1 cellular context compared by ENCODE assay signal in the genomic region with DNA sequence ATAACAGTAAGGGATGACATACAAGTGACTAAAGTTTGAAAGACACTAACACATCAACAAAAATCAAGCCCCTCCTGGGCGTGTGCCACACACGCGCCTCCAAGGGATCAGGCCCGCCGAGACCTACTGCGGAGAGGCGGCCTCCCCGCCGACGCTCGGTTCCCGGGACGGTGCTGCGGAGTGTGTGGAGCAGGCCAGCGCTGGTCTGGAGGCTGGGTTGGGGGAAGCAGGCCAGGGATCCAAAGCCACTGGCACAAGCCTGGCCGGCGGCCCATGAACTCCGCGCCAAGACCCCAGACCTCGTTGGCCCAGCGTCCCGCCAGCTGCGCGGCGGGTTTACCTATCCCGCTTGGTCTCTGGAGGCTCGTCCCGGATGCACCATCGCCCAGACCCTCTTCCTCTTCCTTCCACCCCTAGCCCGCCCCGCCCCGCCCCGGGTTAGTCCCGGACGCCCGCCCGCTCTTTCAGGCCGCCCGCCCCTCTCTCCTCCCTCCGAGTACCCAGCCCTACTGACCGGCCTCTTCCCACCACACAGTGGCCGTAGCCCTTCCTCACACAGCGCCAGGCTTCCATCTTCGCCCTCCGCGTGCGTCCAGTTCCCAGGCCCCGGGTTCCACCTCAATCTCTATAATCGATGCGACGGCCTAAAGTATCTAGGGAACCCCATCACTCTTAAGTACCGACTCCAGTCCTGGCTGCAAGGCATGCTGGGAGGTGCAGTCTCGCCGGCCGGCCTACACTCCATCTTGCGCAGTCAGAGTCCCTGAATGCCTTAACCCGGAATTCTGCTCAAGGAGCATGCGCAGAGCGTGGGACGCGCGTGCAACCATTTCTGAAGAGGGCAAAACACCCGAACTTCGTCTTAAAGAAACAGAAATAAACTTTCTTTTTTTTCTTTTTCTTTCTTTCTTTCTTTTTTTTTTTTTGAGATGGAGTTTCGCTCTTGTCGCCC.
TF ChIP-seq lines count a peak whose summit lies in the region.

A gene with protein sequence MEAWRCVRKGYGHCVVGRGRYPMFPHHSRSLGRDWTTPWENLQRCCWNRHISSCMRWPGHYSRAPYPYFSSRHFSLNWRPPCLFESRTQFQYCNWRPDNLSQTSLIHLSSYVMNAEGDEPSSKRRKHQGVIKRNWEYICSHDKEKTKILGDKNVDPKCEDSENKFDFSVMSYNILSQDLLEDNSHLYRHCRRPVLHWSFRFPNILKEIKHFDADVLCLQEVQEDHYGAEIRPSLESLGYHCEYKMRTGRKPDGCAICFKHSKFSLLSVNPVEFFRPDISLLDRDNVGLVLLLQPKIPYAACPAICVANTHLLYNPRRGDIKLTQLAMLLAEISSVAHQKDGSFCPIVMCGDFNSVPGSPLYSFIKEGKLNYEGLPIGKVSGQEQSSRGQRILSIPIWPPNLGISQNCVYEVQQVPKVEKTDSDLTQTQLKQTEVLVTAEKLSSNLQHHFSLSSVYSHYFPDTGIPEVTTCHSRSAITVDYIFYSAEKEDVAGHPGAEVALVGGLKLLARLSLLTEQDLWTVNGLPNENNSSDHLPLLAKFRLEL (minus strand): TSS at position 769 of the 952 bp plus-strand sequence. CDS start 196 bp downstream, at position 573.

TF ChIP-seq in HepG2, 621 proteins besides CTCF, POLR2A, EP300 and RAD21 (continued from another document and continues in another):
- TF ChIP-seq ZNF549 (CRISPR knock-in tag; IDR thresholded peaks at IDR 0.05), result no peak
- TF ChIP-seq CENPX (CRISPR knock-in tag; IDR thresholded peaks at IDR 0.05), result no peak
- TF ChIP-seq ZNF652 (CRISPR knock-in tag; IDR thresholded peaks at IDR 0.05; ENCODE audit: borderline replicate concordance, low read depth), result no peak
- no peak for TF ChIP-seq AGO1 (IDR thresholded peaks at IDR 0.05; ENCODE audit: low read depth, low read length, poor library complexity, severe bottlenecking)
- peak; percentile 66; the same call in 1 of the 2 replicates for TF ChIP-seq GFI1 (CRISPR knock-in tag; IDR thresholded peaks at IDR 0.05; ENCODE audit: borderline replicate concordance)
- TF ChIP-seq HNF4A (CRISPR knock-in tag; IDR thresholded peaks at IDR 0.05), result no peak
- TF ChIP-seq FOXJ3 (CRISPR knock-in tag; IDR thresholded peaks at IDR 0.05; ENCODE audit: borderline replicate concordance), result no peak
- TF ChIP-seq SIN3A (IDR thresholded peaks at IDR 0.05; ENCODE audit: borderline replicate concordance, low read depth, low read length), result no peak; the same call in 1 of the 2 replicates
- TF ChIP-seq, protein P1, sequence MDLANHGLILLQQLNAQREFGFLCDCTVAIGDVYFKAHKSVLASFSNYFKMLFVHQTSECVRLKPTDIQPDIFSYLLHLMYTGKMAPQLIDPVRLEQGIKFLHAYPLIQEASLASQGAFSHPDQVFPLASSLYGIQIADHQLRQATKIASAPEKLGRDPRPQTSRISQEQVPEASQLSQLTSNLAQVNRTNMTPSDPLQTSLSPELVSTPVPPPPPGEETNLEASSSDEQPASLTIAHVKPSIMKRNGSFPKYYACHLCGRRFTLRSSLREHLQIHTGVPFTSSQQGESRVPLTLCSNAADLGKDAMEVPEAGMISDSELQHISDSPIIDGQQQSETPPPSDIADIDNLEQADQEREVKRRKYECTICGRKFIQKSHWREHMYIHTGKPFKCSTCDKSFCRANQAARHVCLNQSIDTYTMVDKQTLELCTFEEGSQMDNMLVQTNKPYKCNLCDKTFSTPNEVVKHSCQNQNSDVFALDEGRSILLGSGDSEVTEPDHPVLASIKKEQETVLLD (CRISPR knock-in tag; IDR thresholded peaks at IDR 0.05; ENCODE audit: low read depth), result peak; percentile 56; the same call in 1 of the 2 replicates
- no peak for TF ChIP-seq PHF5A (CRISPR knock-in tag; IDR thresholded peaks at IDR 0.05; ENCODE audit: low read depth, unreplicated experiment)
- TF ChIP-seq TSC22D2 (CRISPR knock-in tag; IDR thresholded peaks at IDR 0.05; ENCODE audit: borderline replicate concordance), result no peak
- TF ChIP-seq, protein P2, sequence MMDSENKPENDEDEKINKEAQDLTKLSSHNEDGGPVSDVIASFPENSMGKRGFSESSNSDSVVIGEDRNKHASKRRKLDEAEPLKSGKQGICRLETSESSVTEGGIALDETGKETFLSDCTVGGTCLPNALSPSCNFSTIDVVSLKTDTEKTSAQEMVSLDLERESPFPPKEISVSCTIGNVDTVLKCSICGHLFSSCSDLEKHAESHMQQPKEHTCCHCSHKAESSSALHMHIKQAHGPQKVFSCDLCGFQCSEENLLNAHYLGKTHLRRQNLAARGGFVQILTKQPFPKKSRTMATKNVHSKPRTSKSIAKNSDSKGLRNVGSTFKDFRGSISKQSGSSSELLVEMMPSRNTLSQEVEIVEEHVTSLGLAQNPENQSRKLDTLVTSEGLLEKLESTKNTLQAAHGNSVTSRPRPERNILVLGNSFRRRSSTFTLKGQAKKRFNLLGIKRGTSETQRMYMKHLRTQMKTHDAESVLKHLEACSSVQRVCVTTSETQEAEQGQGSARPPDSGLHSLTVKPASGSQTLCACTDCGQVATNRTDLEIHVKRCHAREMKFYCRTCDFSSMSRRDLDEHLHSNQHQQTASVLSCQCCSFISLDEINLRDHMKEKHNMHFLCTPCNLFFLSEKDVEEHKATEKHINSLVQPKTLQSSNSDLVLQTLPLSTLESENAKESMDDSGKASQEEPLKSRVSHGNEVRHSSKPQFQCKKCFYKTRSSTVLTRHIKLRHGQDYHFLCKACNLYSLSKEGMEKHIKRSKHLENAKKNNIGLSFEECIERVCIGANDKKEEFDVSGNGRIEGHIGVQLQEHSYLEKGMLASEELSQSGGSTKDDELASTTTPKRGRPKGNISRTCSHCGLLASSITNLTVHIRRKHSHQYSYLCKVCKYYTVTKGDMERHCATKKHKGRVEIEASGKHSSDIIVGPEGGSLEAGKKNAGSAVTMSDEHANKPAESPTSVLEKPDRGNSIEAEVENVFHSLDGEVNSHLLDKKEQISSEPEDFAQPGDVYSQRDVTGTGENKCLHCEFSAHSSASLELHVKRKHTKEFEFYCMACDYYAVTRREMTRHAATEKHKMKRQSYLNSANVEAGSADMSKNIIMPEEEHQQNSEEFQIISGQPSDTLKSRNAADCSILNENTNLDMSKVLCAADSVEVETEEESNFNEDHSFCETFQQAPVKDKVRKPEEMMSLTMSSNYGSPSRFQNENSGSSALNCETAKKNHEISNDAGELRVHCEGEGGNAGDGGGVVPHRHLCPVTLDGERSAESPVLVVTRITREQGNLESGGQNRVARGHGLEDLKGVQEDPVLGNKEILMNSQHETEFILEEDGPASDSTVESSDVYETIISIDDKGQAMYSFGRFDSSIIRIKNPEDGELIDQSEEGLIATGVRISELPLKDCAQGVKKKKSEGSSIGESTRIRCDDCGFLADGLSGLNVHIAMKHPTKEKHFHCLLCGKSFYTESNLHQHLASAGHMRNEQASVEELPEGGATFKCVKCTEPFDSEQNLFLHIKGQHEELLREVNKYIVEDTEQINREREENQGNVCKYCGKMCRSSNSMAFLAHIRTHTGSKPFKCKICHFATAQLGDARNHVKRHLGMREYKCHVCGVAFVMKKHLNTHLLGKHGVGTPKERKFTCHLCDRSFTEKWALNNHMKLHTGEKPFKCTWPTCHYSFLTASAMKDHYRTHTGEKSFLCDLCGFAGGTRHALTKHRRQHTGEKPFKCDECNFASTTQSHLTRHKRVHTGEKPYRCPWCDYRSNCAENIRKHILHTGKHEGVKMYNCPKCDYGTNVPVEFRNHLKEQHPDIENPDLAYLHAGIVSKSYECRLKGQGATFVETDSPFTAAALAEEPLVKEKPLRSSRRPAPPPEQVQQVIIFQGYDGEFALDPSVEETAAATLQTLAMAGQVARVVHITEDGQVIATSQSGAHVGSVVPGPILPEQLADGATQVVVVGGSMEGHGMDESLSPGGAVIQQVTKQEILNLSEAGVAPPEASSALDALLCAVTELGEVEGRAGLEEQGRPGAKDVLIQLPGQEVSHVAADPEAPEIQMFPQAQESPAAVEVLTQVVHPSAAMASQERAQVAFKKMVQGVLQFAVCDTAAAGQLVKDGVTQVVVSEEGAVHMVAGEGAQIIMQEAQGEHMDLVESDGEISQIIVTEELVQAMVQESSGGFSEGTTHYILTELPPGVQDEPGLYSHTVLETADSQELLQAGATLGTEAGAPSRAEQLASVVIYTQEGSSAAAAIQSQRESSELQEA (CRISPR knock-in tag; IDR thresholded peaks at IDR 0.05; ENCODE audit: not compliant biosample characterization), result peak; percentile 55
- TF ChIP-seq ZNF121 (CRISPR knock-in tag; IDR thresholded peaks at IDR 0.05), result 0 out of 2 replicates have a peak, but pooled peaks have one; percentile 6
- peak; percentile 11; the same call in 1 of the 2 replicates for TF ChIP-seq SIX4 (CRISPR knock-in tag; IDR thresholded peaks at IDR 0.05)
- no peak for TF ChIP-seq RFX3 (CRISPR knock-in tag; IDR thresholded peaks at IDR 0.05)
- TF ChIP-seq PRMT3 (CRISPR knock-in tag; IDR thresholded peaks at IDR 0.05; ENCODE audit: borderline replicate concordance, low read depth), result no peak
- no peak for TF ChIP-seq DNMT3B (CRISPR knock-in tag; conservative IDR thresholded peaks at IDR 0.05)
- TF ChIP-seq TCF7L2 (IDR thresholded peaks at IDR 0.05; ENCODE audit: low read depth, low read length), result no peak
- TF ChIP-seq NFKB2 (CRISPR knock-in tag; IDR thresholded peaks at IDR 0.05; ENCODE audit: borderline replicate concordance), result peak; percentile 82; the same call in 1 of the 2 replicates
- TF ChIP-seq ZNF788 (CRISPR knock-in tag; IDR thresholded peaks at IDR 0.05; ENCODE audit: borderline replicate concordance), result peak; percentile 18; the same call in 1 of the 2 replicates
- TF ChIP-seq HOXA9 (CRISPR knock-in tag; IDR thresholded peaks at IDR 0.05; ENCODE audit: borderline replicate concordance), result no peak
- TF ChIP-seq IRX3 (CRISPR knock-in tag; IDR thresholded peaks at IDR 0.05; ENCODE audit: borderline replicate concordance, low read depth), result 0 out of 2 replicates have a peak, but pooled peaks have one; percentile 49
- 0 out of 2 replicates have a peak, but pooled peaks have one; percentile 50 for TF ChIP-seq ZNF570 (CRISPR knock-in tag; IDR thresholded peaks at IDR 0.05; ENCODE audit: borderline replicate concordance)
- TF ChIP-seq ZNF850 (CRISPR knock-in tag; conservative IDR thresholded peaks at IDR 0.05), result no peak
- 0 out of 2 replicates have a peak, but pooled peaks have one; percentile 81 for TF ChIP-seq ZNF737 (CRISPR knock-in tag; IDR thresholded peaks at IDR 0.05; ENCODE audit: borderline replicate concordance)
- TF ChIP-seq SMAD9 (CRISPR knock-in tag; IDR thresholded peaks at IDR 0.05), result no peak
- peak; percentile 11; the same call in 1 of the 2 replicates for TF ChIP-seq ZSCAN9 (CRISPR knock-in tag; IDR thresholded peaks at IDR 0.05; ENCODE audit: borderline replicate concordance)
- TF ChIP-seq, protein P3, sequence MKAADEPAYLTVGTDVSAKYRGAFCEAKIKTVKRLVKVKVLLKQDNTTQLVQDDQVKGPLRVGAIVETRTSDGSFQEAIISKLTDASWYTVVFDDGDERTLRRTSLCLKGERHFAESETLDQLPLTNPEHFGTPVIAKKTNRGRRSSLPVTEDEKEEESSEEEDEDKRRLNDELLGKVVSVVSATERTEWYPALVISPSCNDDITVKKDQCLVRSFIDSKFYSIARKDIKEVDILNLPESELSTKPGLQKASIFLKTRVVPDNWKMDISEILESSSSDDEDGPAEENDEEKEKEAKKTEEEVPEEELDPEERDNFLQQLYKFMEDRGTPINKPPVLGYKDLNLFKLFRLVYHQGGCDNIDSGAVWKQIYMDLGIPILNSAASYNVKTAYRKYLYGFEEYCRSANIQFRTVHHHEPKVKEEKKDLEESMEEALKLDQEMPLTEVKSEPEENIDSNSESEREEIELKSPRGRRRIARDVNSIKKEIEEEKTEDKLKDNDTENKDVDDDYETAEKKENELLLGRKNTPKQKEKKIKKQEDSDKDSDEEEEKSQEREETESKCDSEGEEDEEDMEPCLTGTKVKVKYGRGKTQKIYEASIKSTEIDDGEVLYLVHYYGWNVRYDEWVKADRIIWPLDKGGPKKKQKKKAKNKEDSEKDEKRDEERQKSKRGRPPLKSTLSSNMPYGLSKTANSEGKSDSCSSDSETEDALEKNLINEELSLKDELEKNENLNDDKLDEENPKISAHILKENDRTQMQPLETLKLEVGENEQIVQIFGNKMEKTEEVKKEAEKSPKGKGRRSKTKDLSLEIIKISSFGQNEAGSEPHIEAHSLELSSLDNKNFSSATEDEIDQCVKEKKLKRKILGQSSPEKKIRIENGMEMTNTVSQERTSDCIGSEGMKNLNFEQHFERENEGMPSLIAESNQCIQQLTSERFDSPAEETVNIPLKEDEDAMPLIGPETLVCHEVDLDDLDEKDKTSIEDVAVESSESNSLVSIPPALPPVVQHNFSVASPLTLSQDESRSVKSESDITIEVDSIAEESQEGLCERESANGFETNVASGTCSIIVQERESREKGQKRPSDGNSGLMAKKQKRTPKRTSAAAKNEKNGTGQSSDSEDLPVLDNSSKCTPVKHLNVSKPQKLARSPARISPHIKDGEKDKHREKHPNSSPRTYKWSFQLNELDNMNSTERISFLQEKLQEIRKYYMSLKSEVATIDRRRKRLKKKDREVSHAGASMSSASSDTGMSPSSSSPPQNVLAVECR (CRISPR knock-in tag; IDR thresholded peaks at IDR 0.05; ENCODE audit: borderline replicate concordance), result peak; percentile 69; the same call in 1 of the 2 replicates
- peak; percentile 26; the same call in 1 of the 2 replicates for TF ChIP-seq ZNF33A (CRISPR knock-in tag; IDR thresholded peaks at IDR 0.05; ENCODE audit: borderline replicate concordance)
- TF ChIP-seq, protein P4, sequence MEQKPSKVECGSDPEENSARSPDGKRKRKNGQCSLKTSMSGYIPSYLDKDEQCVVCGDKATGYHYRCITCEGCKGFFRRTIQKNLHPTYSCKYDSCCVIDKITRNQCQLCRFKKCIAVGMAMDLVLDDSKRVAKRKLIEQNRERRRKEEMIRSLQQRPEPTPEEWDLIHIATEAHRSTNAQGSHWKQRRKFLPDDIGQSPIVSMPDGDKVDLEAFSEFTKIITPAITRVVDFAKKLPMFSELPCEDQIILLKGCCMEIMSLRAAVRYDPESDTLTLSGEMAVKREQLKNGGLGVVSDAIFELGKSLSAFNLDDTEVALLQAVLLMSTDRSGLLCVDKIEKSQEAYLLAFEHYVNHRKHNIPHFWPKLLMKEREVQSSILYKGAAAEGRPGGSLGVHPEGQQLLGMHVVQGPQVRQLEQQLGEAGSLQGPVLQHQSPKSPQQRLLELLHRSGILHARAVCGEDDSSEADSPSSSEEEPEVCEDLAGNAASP (CRISPR knock-in tag; IDR thresholded peaks at IDR 0.05; ENCODE audit: borderline replicate concordance), result peak; percentile 55
- TF ChIP-seq ZNF790 (CRISPR knock-in tag; IDR thresholded peaks at IDR 0.05; ENCODE audit: borderline replicate concordance), result peak; percentile 26; the same call in 1 of the 2 replicates
- TF ChIP-seq, protein P5, sequence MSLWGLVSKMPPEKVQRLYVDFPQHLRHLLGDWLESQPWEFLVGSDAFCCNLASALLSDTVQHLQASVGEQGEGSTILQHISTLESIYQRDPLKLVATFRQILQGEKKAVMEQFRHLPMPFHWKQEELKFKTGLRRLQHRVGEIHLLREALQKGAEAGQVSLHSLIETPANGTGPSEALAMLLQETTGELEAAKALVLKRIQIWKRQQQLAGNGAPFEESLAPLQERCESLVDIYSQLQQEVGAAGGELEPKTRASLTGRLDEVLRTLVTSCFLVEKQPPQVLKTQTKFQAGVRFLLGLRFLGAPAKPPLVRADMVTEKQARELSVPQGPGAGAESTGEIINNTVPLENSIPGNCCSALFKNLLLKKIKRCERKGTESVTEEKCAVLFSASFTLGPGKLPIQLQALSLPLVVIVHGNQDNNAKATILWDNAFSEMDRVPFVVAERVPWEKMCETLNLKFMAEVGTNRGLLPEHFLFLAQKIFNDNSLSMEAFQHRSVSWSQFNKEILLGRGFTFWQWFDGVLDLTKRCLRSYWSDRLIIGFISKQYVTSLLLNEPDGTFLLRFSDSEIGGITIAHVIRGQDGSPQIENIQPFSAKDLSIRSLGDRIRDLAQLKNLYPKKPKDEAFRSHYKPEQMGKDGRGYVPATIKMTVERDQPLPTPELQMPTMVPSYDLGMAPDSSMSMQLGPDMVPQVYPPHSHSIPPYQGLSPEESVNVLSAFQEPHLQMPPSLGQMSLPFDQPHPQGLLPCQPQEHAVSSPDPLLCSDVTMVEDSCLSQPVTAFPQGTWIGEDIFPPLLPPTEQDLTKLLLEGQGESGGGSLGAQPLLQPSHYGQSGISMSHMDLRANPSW (CRISPR knock-in tag; IDR thresholded peaks at IDR 0.05; ENCODE audit: borderline replicate concordance), result peak; percentile 83; the same call in 1 of the 2 replicates
- TF ChIP-seq ZNF550 (CRISPR knock-in tag; IDR thresholded peaks at IDR 0.05; ENCODE audit: borderline replicate concordance), result no peak
